ENCODE assay signal across 30 cellular contexts in genomic region chr19:29962777-29963176, GRCh38. TPM values are rescaled to one million over a fixed set of nuclear protein-coding genes. Genes with fewer than 3 reads are reported as not detected.
A peak's percentile ranks its signal among the peaks of the same experiment; 100 is the strongest.
DNase-seq lines count a peak whose midpoint lies in the region; ATAC-seq and TF ChIP-seq lines count a peak whose summit lies in the region.
"Had no signal": no experiment of that assay in that cellular context is flagged by ENCODE, and none has a peak within 500 bp of the region (broad histone marks: within the 10 kb centered on the region; RNA-seq: fewer than 3 reads in every experiment).

No MANE protein-coding gene starts in this region.

- no peak overlapping the region for H3K23ac ChIP-seq in H9 (ENCODE audit: insufficient read length, low read depth, low read length)

- no peaks in the 10 kb centered on the region for H3K9me3 Mint-ChIP-seq in activated T-cell treated with anti-CD3 and anti-CD28 coated beads, Interleukin-2, amount 50 U/mL, for 24 hours
- H3K9me3 Mint-ChIP-seq in H9 (no peaks in the 10 kb centered on the region), endothelial cell (ENCODE audit: unreplicated experiment) (no peaks in the 10 kb centered on the region)
- no peaks in the 10 kb centered on the region for H3K9me3 Mint-ChIP-seq in activated naive CD8-positive, alpha-beta T cell treated with anti-CD3 and anti-CD28 coated beads, Interleukin-2, amount 50 U/mL, for 24 hours
- peaks cover 3% of the 10 kb centered on the region for H3K9me3 Mint-ChIP-seq in stimulated activated effector memory CD8-positive, alpha-beta T cell treated with anti-CD3 and anti-CD28 coated beads, Interleukin-12 subunit alpha, Interleukin-12 subunit beta, amount 100 ng/mL, for 72 hours
- H3K9me3 Mint-ChIP-seq: activated B cell treated with CpG ODN at 0.5 μM for 24 hours had no signal

- H3K18ac ChIP-seq in H9 (ENCODE audit: insufficient read length, low read depth, low read length): no peak overlapping the region

- H3K4me3 Mint-ChIP-seq in activated T-cell treated with anti-CD3 and anti-CD28 coated beads, Interleukin-2, amount 50 U/mL, for 24 hours: no peak overlapping the region
- no peak overlapping the region for H3K4me3 Mint-ChIP-seq in H9
- H3K4me3 Mint-ChIP-seq in activated naive CD8-positive, alpha-beta T cell treated with anti-CD3 and anti-CD28 coated beads, Interleukin-2, amount 50 U/mL, for 24 hours: no peak overlapping the region
- H3K4me3 Mint-ChIP-seq in stimulated activated effector memory CD8-positive, alpha-beta T cell treated with anti-CD3 and anti-CD28 coated beads, Interleukin-12 subunit alpha, Interleukin-12 subunit beta, amount 100 ng/mL, for 72 hours: no peak overlapping the region
- no peak overlapping the region for H3K4me3 Mint-ChIP-seq in endothelial cell (ENCODE audit: unreplicated experiment)
- H3K4me3 Mint-ChIP-seq: activated B cell treated with CpG ODN at 0.5 μM for 24 hours, B cell had no signal

- H2BK120ac ChIP-seq in H9 (ENCODE audit: low read depth, low read length, poor library complexity, severe bottlenecking): no peak overlapping the region

- H4K8ac ChIP-seq in H9 (replicated peaks; ENCODE audit: insufficient read length, low read depth, low read length): no peak overlapping the region

- peaks cover 82% of the 10 kb centered on the region for H3K4me1 Mint-ChIP-seq in activated T-cell treated with anti-CD3 and anti-CD28 coated beads, Interleukin-2, amount 50 U/mL, for 24 hours (ENCODE audit: low read depth)
- H3K4me1 Mint-ChIP-seq in H9: peaks cover 17 to 29% of the 10 kb centered on the region in 2 experiments
- peaks cover 84% of the 10 kb centered on the region for H3K4me1 Mint-ChIP-seq in activated naive CD8-positive, alpha-beta T cell treated with anti-CD3 and anti-CD28 coated beads, Interleukin-2, amount 50 U/mL, for 24 hours
- H3K4me1 Mint-ChIP-seq in stimulated activated effector memory CD8-positive, alpha-beta T cell treated with anti-CD3 and anti-CD28 coated beads, Interleukin-12 subunit alpha, Interleukin-12 subunit beta, amount 100 ng/mL, for 72 hours: peaks cover 72% of the 10 kb centered on the region
- H3K4me1 Mint-ChIP-seq in endothelial cell (ENCODE audit: unreplicated experiment): peaks cover 14% of the 10 kb centered on the region

- WGBS in H9 (ENCODE audit: extremely low coverage, insufficient read length, low lambda C conversion rate): no CpG with 5 or more reads among the region's 3 CpGs

- no peak for DNase-seq in activated T-cell treated with anti-CD3 and anti-CD28 coated beads, Interleukin-2, amount 50 U/mL, for 24 hours
- no peak for DNase-seq in activated T-cell treated with anti-CD3 and anti-CD28 coated beads, Interleukin-2, amount 50 U/mL, for 1 hour
- DNase-seq in H9: no peak
- DNase-seq in activated naive CD8-positive, alpha-beta T cell treated with anti-CD3 and anti-CD28 coated beads, Interleukin-2, amount 50 U/mL, for 24 hours: no peak
- DNase-seq in stimulated activated effector memory CD8-positive, alpha-beta T cell treated with anti-CD3 and anti-CD28 coated beads, Interleukin-12 subunit alpha, Interleukin-12 subunit beta, amount 100 ng/mL, for 72 hours (ENCODE audit: low spot score in 2 of 2): no peak
- DNase-seq in endothelial cell (ENCODE audit: low spot score): no peak
- DNase-seq in NCI-H2107 (lab: John Stamatoyannopoulos, UW): no peak
- DNase-seq: activated B cell treated with CpG ODN at 0.5 μM for 24 hours; activated CD4-positive, alpha-beta T cell treated with anti-CD3 and anti-CD28 coated beads, Interleukin-2, amount 50 U/mL, for 48 hours; activated naive CD4-positive, alpha-beta T cell; Caco-2; cerebellar nuclear complex; DMS79 treated with DMSO at 0.1 percent for 48 hours; HCEC 1CT; heart right ventricle; left cardiac atrium; NCI-H1105; NCI-H2029 treated with DMSO at 0.1 percent for 48 hours; NCI-H226; NCI-H748 treated with DMSO at 0.1 percent for 48 hours; nucleus accumbens; stimulated activated CD4-positive, alpha-beta T cell treated with anti-CD3 and anti-CD28 coated beads, Interleukin-1b, Interleukin-23, amount 100 ng/mL, for 48 hours; T-helper 9 cell; upper lobe of right lung had no signal

- H4K91ac ChIP-seq in H9 (ENCODE audit: insufficient read length, low read depth, low read length): no peak overlapping the region

- H3K27me3 Mint-ChIP-seq in activated T-cell treated with anti-CD3 and anti-CD28 coated beads, Interleukin-2, amount 50 U/mL, for 24 hours: no peaks in the 10 kb centered on the region
- H3K27me3 Mint-ChIP-seq in H9 (ENCODE audit: low read depth): no peaks in the 10 kb centered on the region
- H3K27me3 Mint-ChIP-seq in activated naive CD8-positive, alpha-beta T cell treated with anti-CD3 and anti-CD28 coated beads, Interleukin-2, amount 50 U/mL, for 24 hours: no peaks in the 10 kb centered on the region
- peaks cover 1% of the 10 kb centered on the region for H3K27me3 Mint-ChIP-seq in endothelial cell (ENCODE audit: unreplicated experiment)
- H3K27me3 Mint-ChIP-seq: activated B cell treated with CpG ODN at 0.5 μM for 24 hours, B cell had no signal

- H3K4ac ChIP-seq in H9 (ENCODE audit: low read depth, low read length): no peak overlapping the region

- H2BK5ac ChIP-seq in H9 (ENCODE audit: insufficient read length, low read length): no peak overlapping the region

- H3K4me1 ChIP-seq in H9 (ENCODE audit: insufficient read depth, low read length): no peaks in the 10 kb centered on the region; the same call in 1 of the 2 replicates
- H3K4me1 ChIP-seq: Caco-2 had no signal

- no peak overlapping the region for H2AK5ac ChIP-seq in H9 (ENCODE audit: insufficient read length, low read length)

- no peak overlapping the region for H4K5ac ChIP-seq in H9 (ENCODE audit: insufficient read length, low read depth, low read length)

- ATAC-seq in activated naive CD8-positive, alpha-beta T cell treated with anti-CD3 and anti-CD28 coated beads, Interleukin-2, amount 50 U/mL, for 24 hours: peak; percentile 63
- no peak for ATAC-seq in stimulated activated effector memory CD8-positive, alpha-beta T cell treated with anti-CD3 and anti-CD28 coated beads, Interleukin-12 subunit alpha, Interleukin-12 subunit beta, amount 100 ng/mL, for 72 hours
- no peak for ATAC-seq in GM21367 (IDR thresholded peaks at IDR 0.05; ENCODE audit: unreplicated experiment)
- ATAC-seq: A549, heart right ventricle, left cardiac atrium, SK-N-SH treated with all-trans-retinoic acid at 6 μM for 48 hours, upper lobe of right lung had no signal

- no peaks in the 10 kb centered on the region for H3K9me3 ChIP-seq in H9 (ENCODE audit: control insufficient read depth, low read depth, low read length)
- H3K9me3 ChIP-seq: A549, Caco-2, heart right ventricle, upper lobe of right lung had no signal

- no peaks in the 10 kb centered on the region for H4K20me1 ChIP-seq in H9 (ENCODE audit: control insufficient read depth, insufficient read depth, insufficient read length)

- H3K27ac Mint-ChIP-seq in activated T-cell treated with anti-CD3 and anti-CD28 coated beads, Interleukin-2, amount 50 U/mL, for 24 hours: peak overlapping the region; percentile 50
- H3K27ac Mint-ChIP-seq in H9 (peak overlapping the region in 2 of 3 experiments; percentile 21 to 65; a peak in 3 of 7 replicates), endothelial cell (ENCODE audit: unreplicated experiment) (no peak overlapping the region)
- H3K27ac Mint-ChIP-seq in activated naive CD8-positive, alpha-beta T cell treated with anti-CD3 and anti-CD28 coated beads, Interleukin-2, amount 50 U/mL, for 24 hours: no peak overlapping the region
- H3K27ac Mint-ChIP-seq in stimulated activated effector memory CD8-positive, alpha-beta T cell treated with anti-CD3 and anti-CD28 coated beads, Interleukin-12 subunit alpha, Interleukin-12 subunit beta, amount 100 ng/mL, for 72 hours: peak overlapping the region; percentile 52
- H3K27ac Mint-ChIP-seq: activated B cell treated with CpG ODN at 0.5 μM for 24 hours, B cell had no signal

- H3K9ac ChIP-seq in H9 (ENCODE audit: extremely low read depth, insufficient read length, low read length): no peak overlapping the region

- peaks cover 25% of the 10 kb centered on the region for H3K36me3 Mint-ChIP-seq in activated T-cell treated with anti-CD3 and anti-CD28 coated beads, Interleukin-2, amount 50 U/mL, for 24 hours (ENCODE audit: low read depth)
- H3K36me3 Mint-ChIP-seq in H9 (ENCODE audit: insufficient read depth in 1 of 3, low read depth in 3 of 3) (no peaks in the 10 kb centered on the region), endothelial cell (ENCODE audit: low read depth, unreplicated experiment) (no peaks in the 10 kb centered on the region)
- H3K36me3 Mint-ChIP-seq in activated naive CD8-positive, alpha-beta T cell treated with anti-CD3 and anti-CD28 coated beads, Interleukin-2, amount 50 U/mL, for 24 hours (ENCODE audit: low read depth): peaks cover 8% of the 10 kb centered on the region
- peaks cover 12% of the 10 kb centered on the region for H3K36me3 Mint-ChIP-seq in stimulated activated effector memory CD8-positive, alpha-beta T cell treated with anti-CD3 and anti-CD28 coated beads, Interleukin-12 subunit alpha, Interleukin-12 subunit beta, amount 100 ng/mL, for 72 hours

- H3K27ac ChIP-seq in H9 (ENCODE audit: insufficient read length, low read depth, low read length): no peak overlapping the region
- H3K27ac ChIP-seq: A549, epithelial cell of prostate, heart right ventricle, skin epidermis, upper lobe of right lung had no signal

- H2BK20ac ChIP-seq in H9 (ENCODE audit: low read depth, low read length, poor library complexity, severe bottlenecking): no peak overlapping the region

- no peak overlapping the region for H3T11ph ChIP-seq in H9 (ENCODE audit: low read length)

- H3K79me1 ChIP-seq in H9 (ENCODE audit: insufficient read depth, low read depth, low read length, poor library complexity, severe bottlenecking): peaks cover 8% of the 10 kb centered on the region

- no peaks in the 10 kb centered on the region for H3K23me2 ChIP-seq in H9 (ENCODE audit: insufficient read length, low read depth, low read length, poor library complexity, severe bottlenecking)

- TF ChIP-seq CTCF in H9 (conservative IDR thresholded peaks at IDR 0.05) (no peak), endothelial cell (IDR thresholded peaks at IDR 0.05; ENCODE audit: unreplicated experiment) (no peak)

- H2BK15ac ChIP-seq in H9 (ENCODE audit: low read depth, low read length): no peak overlapping the region

- H3K27me3 ChIP-seq in H9 (ENCODE audit: insufficient read depth, low read length): no peaks in the 10 kb centered on the region
- H3K27me3 ChIP-seq: heart right ventricle, upper lobe of right lung had no signal

- H3K14ac ChIP-seq in H9 (ENCODE audit: insufficient read depth, low read length): no peak overlapping the region

- H2AFZ ChIP-seq in H9 (ENCODE audit: low read length): no peak overlapping the region

- peaks cover 25% of the 10 kb centered on the region; the same call in 1 of the 2 replicates for H3K79me2 ChIP-seq in H9 (ENCODE audit: insufficient read depth, low read length)

- H3K4me2 ChIP-seq in H9 (ENCODE audit: insufficient read depth, insufficient read length, low read length): no peak overlapping the region
- H3K4me2 ChIP-seq: A549 had no signal

- H2BK12ac ChIP-seq in H9 (ENCODE audit: insufficient read length, low read depth, low read length): no peak overlapping the region

- H3K56ac ChIP-seq in H9 (ENCODE audit: insufficient read length, low read depth, low read length): no peak overlapping the region

RNA-seq across cellular contexts. Expression of gene URI1, which starts 20.7 kb away (rescaled TPM):
- 51.1 and 54.3 TPM in 2 replicates for total RNA-seq in H9 (2021)
- 38.2 TPM for total RNA-seq in endothelial cell (ENCODE audit: unreplicated experiment)

Comparison
In these comparisons a context has a peak if more than half of its experiments do, and no peak if none do; other contexts are left out.
1. H3K27ac Mint-ChIP-seq: peak in activated T-cell treated with anti-CD3 and anti-CD28 coated beads, Interleukin-2, amount 50 U/mL, for 24 hours (single experiment), H9 (2 of 3) and stimulated activated effector memory CD8-positive, alpha-beta T cell treated with anti-CD3 and anti-CD28 coated beads, Interleukin-12 subunit alpha, Interleukin-12 subunit beta, amount 100 ng/mL, for 72 hours (single experiment); none in activated naive CD8-positive, alpha-beta T cell treated with anti-CD3 and anti-CD28 coated beads, Interleukin-2, amount 50 U/mL, for 24 hours (single experiment) and endothelial cell (single experiment).